Comparison of ENCODE assay signal across 26 cellular contexts in genomic region chr15:51114437-51115119, GRCh38. TPM values are rescaled to one million over a fixed set of nuclear protein-coding genes. Genes with fewer than 3 reads are reported as not detected.
A peak's percentile ranks its signal among the peaks of the same experiment; 100 is the strongest.
DNase-seq lines count a peak whose midpoint lies in the region; ATAC-seq and TF ChIP-seq lines count a peak whose summit lies in the region.
"Had no signal": no experiment of that assay in that cellular context is flagged by ENCODE, and none has a peak within 500 bp of the region (broad histone marks: within the 10 kb centered on the region; RNA-seq: fewer than 3 reads in every experiment).

No MANE protein-coding gene starts in this region.

- ATAC-seq in GM21529 (IDR thresholded peaks at IDR 0.05; ENCODE audit: unreplicated experiment) (no peak), HG02642 (IDR thresholded peaks at IDR 0.05; ENCODE audit: poor library complexity, unreplicated experiment) (no peak)
- ATAC-seq in activated naive CD8-positive, alpha-beta T cell treated with anti-CD3 and anti-CD28 coated beads, Interleukin-2, amount 50 U/mL, for 24 hours: no peak
- ATAC-seq: activated CD4-positive, CD25-positive, alpha-beta regulatory T cell treated with anti-CD3 and anti-CD28 coated beads, Interleukin-2, amount 50 U/mL, for 24 hours; stimulated activated effector memory CD8-positive, alpha-beta T cell treated with anti-CD3 and anti-CD28 coated beads, Interleukin-12 subunit alpha, Interleukin-12 subunit beta, amount 100 ng/mL, for 72 hours had no signal

- H3K4me1 ChIP-seq in tibial artery: peaks cover 0 to 53% (median 38%) of the 10 kb centered on the region in 4 donors

- peaks cover 36% of the 10 kb centered on the region for H3K4me1 Mint-ChIP-seq in chondrocyte (ENCODE audit: low read depth)
- no peaks in the 10 kb centered on the region for H3K4me1 Mint-ChIP-seq in activated naive CD8-positive, alpha-beta T cell treated with anti-CD3 and anti-CD28 coated beads, Interleukin-2, amount 50 U/mL, for 24 hours
- H3K4me1 Mint-ChIP-seq: activated CD4-positive, alpha-beta memory T cell treated with anti-CD3 and anti-CD28 coated beads, Interleukin-2, amount 10 ng/mL, durations not matched to agents 7 days and 5 days; activated naive CD8-positive, alpha-beta T cell treated with anti-CD3 and anti-CD28 coated beads for 36 hours; CD4-positive, CD25-positive, alpha-beta regulatory T cell; IgD-negative memory B cell; stimulated activated effector memory CD8-positive, alpha-beta T cell treated with anti-CD3 and anti-CD28 coated beads, Interleukin-12 subunit alpha, Interleukin-12 subunit beta, amount 100 ng/mL, for 72 hours had no signal

- H3K4me3 ChIP-seq in fibroblast of the aortic adventitia (ENCODE audit: low read depth, low read length) (no peak overlapping the region), tibial artery (no peak overlapping the region)
- H3K4me3 ChIP-seq: hepatocyte, suprapubic skin had no signal

- H3K9me3 Mint-ChIP-seq in chondrocyte (ENCODE audit: low read depth): peaks cover 2% of the 10 kb centered on the region
- H3K9me3 Mint-ChIP-seq in activated naive CD8-positive, alpha-beta T cell treated with anti-CD3 and anti-CD28 coated beads, Interleukin-2, amount 50 U/mL, for 24 hours: peaks cover 3% of the 10 kb centered on the region
- H3K9me3 Mint-ChIP-seq: activated CD4-positive, alpha-beta memory T cell treated with anti-CD3 and anti-CD28 coated beads, Interleukin-2, amount 10 ng/mL, durations not matched to agents 7 days and 5 days; activated naive CD8-positive, alpha-beta T cell treated with anti-CD3 and anti-CD28 coated beads for 36 hours had no signal

- H3K27ac Mint-ChIP-seq in chondrocyte (ENCODE audit: unreplicated experiment): peak overlapping the region; percentile 57
- no peak overlapping the region for H3K27ac Mint-ChIP-seq in activated naive CD8-positive, alpha-beta T cell treated with anti-CD3 and anti-CD28 coated beads, Interleukin-2, amount 50 U/mL, for 24 hours
- H3K27ac Mint-ChIP-seq: activated CD4-positive, alpha-beta memory T cell treated with anti-CD3 and anti-CD28 coated beads, Interleukin-2, amount 10 ng/mL, durations not matched to agents 7 days and 5 days; activated naive CD8-positive, alpha-beta T cell treated with anti-CD3 and anti-CD28 coated beads for 36 hours; CD4-positive, CD25-positive, alpha-beta regulatory T cell; IgD-negative memory B cell; stimulated activated effector memory CD8-positive, alpha-beta T cell treated with anti-CD3 and anti-CD28 coated beads, Interleukin-12 subunit alpha, Interleukin-12 subunit beta, amount 100 ng/mL, for 72 hours had no signal

- no peaks in the 10 kb centered on the region for H3K36me3 ChIP-seq in tibial artery
- H3K36me3 ChIP-seq: neutrophil, suprapubic skin had no signal

- H3K9me3 ChIP-seq in tibial artery: no peaks in the 10 kb centered on the region
- H3K9me3 ChIP-seq: neutrophil, suprapubic skin had no signal

- no peak overlapping the region for H3K4me3 Mint-ChIP-seq in chondrocyte (ENCODE audit: unreplicated experiment)
- H3K4me3 Mint-ChIP-seq in activated naive CD8-positive, alpha-beta T cell treated with anti-CD3 and anti-CD28 coated beads, Interleukin-2, amount 50 U/mL, for 24 hours: no peak overlapping the region
- H3K4me3 Mint-ChIP-seq: activated CD4-positive, alpha-beta memory T cell treated with anti-CD3 and anti-CD28 coated beads, Interleukin-2, amount 10 ng/mL, durations not matched to agents 7 days and 5 days; activated naive CD8-positive, alpha-beta T cell treated with anti-CD3 and anti-CD28 coated beads for 36 hours; CD4-positive, CD25-positive, alpha-beta regulatory T cell; IgD-negative memory B cell; stimulated activated effector memory CD8-positive, alpha-beta T cell treated with anti-CD3 and anti-CD28 coated beads, Interleukin-12 subunit alpha, Interleukin-12 subunit beta, amount 100 ng/mL, for 72 hours had no signal

- peak overlapping the region; percentile 57 to 66 for H3K27ac ChIP-seq in tibial artery
- H3K27ac ChIP-seq: hepatocyte, neutrophil, suprapubic skin had no signal

- intact Hi-C loops in tibial artery (cut with DNase I; ENCODE audit: low total_unique reads): loop anchor here (2.0 kb wide), 1 partner anchor 20 kb away; the partner anchor contains the start of gene TNFAIP8L3

- DNase-seq in NCI-H446 treated with DMSO at 0.1 percent for 48 hours (lab: John Stamatoyannopoulos, UW): peak; percentile 58
- DNase-seq in chondrocyte (ENCODE audit: low spot score): no peak
- DNase-seq in fibroblast of the aortic adventitia (ENCODE audit: low read depth): peak; percentile 75
- DNase-seq in tibial artery: peak; percentile 61 to 85
- no peak for DNase-seq in activated naive CD8-positive, alpha-beta T cell treated with anti-CD3 and anti-CD28 coated beads, Interleukin-2, amount 50 U/mL, for 24 hours
- DNase-seq: activated CD4-positive, alpha-beta memory T cell treated with anti-CD3 and anti-CD28 coated beads, Interleukin-2, amount 10 ng/mL, durations not matched to agents 7 days and 5 days; activated effector memory CD4-positive, alpha-beta T cell treated with Interleukin-2 at 50 U/mL for 16 hours; activated naive CD8-positive, alpha-beta T cell treated with anti-CD3 and anti-CD28 coated beads for 36 hours; CD4-positive, CD25-positive, alpha-beta regulatory T cell; cortex of kidney; foreskin melanocyte; mesendoderm; NCI-H1417 treated with DMSO at 0.1 percent for 48 hours; NCI-H2081 treated with DMSO at 0.1 percent for 48 hours; stimulated activated CD4-positive, alpha-beta T cell treated with anti-CD3 and anti-CD28 coated beads, Interleukin-2, amount 100 ng/mL, for 48 hours; T-helper 1 cell had no signal

- no peaks in the 10 kb centered on the region for H3K27me3 Mint-ChIP-seq in chondrocyte (ENCODE audit: low read depth)
- H3K27me3 Mint-ChIP-seq in activated naive CD8-positive, alpha-beta T cell treated with anti-CD3 and anti-CD28 coated beads, Interleukin-2, amount 50 U/mL, for 24 hours: peaks cover 10% of the 10 kb centered on the region

- no peaks in the 10 kb centered on the region for H3K36me3 Mint-ChIP-seq in chondrocyte (ENCODE audit: low read depth)
- H3K36me3 Mint-ChIP-seq in activated naive CD8-positive, alpha-beta T cell treated with anti-CD3 and anti-CD28 coated beads, Interleukin-2, amount 50 U/mL, for 24 hours (ENCODE audit: low read depth): no peaks in the 10 kb centered on the region
- H3K36me3 Mint-ChIP-seq: activated naive CD8-positive, alpha-beta T cell treated with anti-CD3 and anti-CD28 coated beads for 36 hours; stimulated activated effector memory CD8-positive, alpha-beta T cell treated with anti-CD3 and anti-CD28 coated beads, Interleukin-12 subunit alpha, Interleukin-12 subunit beta, amount 100 ng/mL, for 72 hours had no signal

- no peaks in the 10 kb centered on the region for H3K27me3 ChIP-seq in tibial artery
- H3K27me3 ChIP-seq: hepatocyte, suprapubic skin had no signal

- TF ChIP-seq CTCF in chondrocyte (IDR thresholded peaks at IDR 0.05) (no peak), fibroblast of the aortic adventitia (IDR thresholded peaks at IDR 0.05; ENCODE audit: insufficient read depth, low read length) (no peak), tibial artery (IDR thresholded peaks at IDR 0.05) (no peak)

RNA-seq across cellular contexts. Expression of gene TNFAIP8L3, which starts 19.9 kb away (rescaled TPM):
- total RNA-seq in chondrocyte: 4.6 to 6.1 TPM (median 5.4 TPM) in 3 replicates
- 10.3 and 22.4 TPM in 2 replicates for total RNA-seq in fibroblast of the aortic adventitia (ENCODE audit: low replicate concordance)
- total RNA-seq: CD4-positive, CD25-positive, alpha-beta regulatory T cell; G401; SK-MEL-5 had no signal

Comparison
In these comparisons a context has a peak if more than half of its experiments do, and no peak if none do; other contexts are left out.
1. DNase-seq: peak in NCI-H446 treated with DMSO at 0.1 percent for 48 hours (single experiment), fibroblast of the aortic adventitia (single experiment) and tibial artery (2 of 2); none in chondrocyte (single experiment) and activated naive CD8-positive, alpha-beta T cell treated with anti-CD3 and anti-CD28 coated beads, Interleukin-2, amount 50 U/mL, for 24 hours (single experiment).